8 cellular contexts compared by ENCODE assay signal in genomic region chr14:22871962-22872832, GRCh38. TPM values are rescaled to one million over a fixed set of nuclear protein-coding genes. Genes with fewer than 3 reads are reported as not detected.
DNase-seq lines count a peak whose midpoint lies in the region; ATAC-seq and TF ChIP-seq lines count a peak whose summit lies in the region.

No MANE protein-coding gene starts in this region.

- peaks cover 19% of the 10 kb centered on the region for H3K79me2 ChIP-seq in OCI-LY7 (ENCODE audit: insufficient read depth, low read depth, low read length)

- no peaks in the 10 kb centered on the region for H3K9me2 ChIP-seq in OCI-LY7 (ENCODE audit: insufficient read depth, low read length)

- H3K36me3 Mint-ChIP-seq in natural killer cell treated with Interleukin-12 subunit alpha and Interleukin-12 subunit beta and Interleukin-15 and Interleukin-18, amount 100 ng/mL, for 72 hours = peaks cover 4% of the 10 kb centered on the region
- peaks cover 15% of the 10 kb centered on the region for H3K36me3 Mint-ChIP-seq in stimulated activated naive CD8-positive, alpha-beta T cell treated with anti-CD3 and anti-CD28 coated beads, Interleukin-15, Interleukin-2, amounts not matched to agents 100 ng/mL and 50 ng/mL, for 24 hours (ENCODE audit: low read depth)

- H3K27ac ChIP-seq in OCI-LY7 (ENCODE audit: low read depth, low read length, poor library complexity, severe bottlenecking) = peak overlapping the region; percentile 93

- TF ChIP-seq CTCF in OCI-LY7 (conservative IDR thresholded peaks at IDR 0.05; ENCODE audit: low read length) (peak; percentile 98), fibroblast of mammary gland (conservative IDR thresholded peaks at IDR 0.05; ENCODE audit: control insufficient read depth, insufficient read depth, low read depth, low read length) (peak; percentile 96)

- peak overlapping the region; percentile 96 for H3K4me2 ChIP-seq in OCI-LY7 (ENCODE audit: low read length)

- H3K9me3 Mint-ChIP-seq in natural killer cell treated with Interleukin-12 subunit alpha and Interleukin-12 subunit beta and Interleukin-15 and Interleukin-18, amount 100 ng/mL, for 72 hours = no peaks in the 10 kb centered on the region
- H3K9me3 Mint-ChIP-seq in stimulated activated naive CD8-positive, alpha-beta T cell treated with anti-CD3 and anti-CD28 coated beads, Interleukin-15, Interleukin-2, amounts not matched to agents 100 ng/mL and 50 ng/mL, for 24 hours = no peaks in the 10 kb centered on the region

- H3K9me3 ChIP-seq in OCI-LY7 (ENCODE audit: low read length) = no peaks in the 10 kb centered on the region

- peak overlapping the region; percentile 95 to 97 for H3K27ac Mint-ChIP-seq in natural killer cell treated with Interleukin-12 subunit alpha and Interleukin-12 subunit beta and Interleukin-15 and Interleukin-18, amount 100 ng/mL, for 72 hours
- peak overlapping the region; percentile 96 for H3K27ac Mint-ChIP-seq in stimulated activated naive CD8-positive, alpha-beta T cell treated with anti-CD3 and anti-CD28 coated beads, Interleukin-15, Interleukin-2, amounts not matched to agents 100 ng/mL and 50 ng/mL, for 24 hours

- peaks cover 42% of the 10 kb centered on the region for H3K36me3 ChIP-seq in OCI-LY7 (ENCODE audit: insufficient read depth, low read length)

- H3K4me3 ChIP-seq in OCI-LY7 (ENCODE audit: low read depth, low read length, poor library complexity, severe bottlenecking) = peak overlapping the region; percentile 86
- H3K4me3 ChIP-seq in fibroblast of mammary gland (ENCODE audit: control insufficient read depth, low read depth, low read length) = peak overlapping the region; percentile 79

- H3K4me3 Mint-ChIP-seq in natural killer cell treated with Interleukin-12 subunit alpha and Interleukin-12 subunit beta and Interleukin-15 and Interleukin-18, amount 100 ng/mL, for 72 hours = peak overlapping the region; percentile 90
- H3K4me3 Mint-ChIP-seq in stimulated activated naive CD8-positive, alpha-beta T cell treated with anti-CD3 and anti-CD28 coated beads, Interleukin-15, Interleukin-2, amounts not matched to agents 100 ng/mL and 50 ng/mL, for 24 hours = peak overlapping the region; percentile 91

- intact Hi-C loops in OCI-LY7 (cut with micrococcal nuclease; ENCODE audit: unreplicated experiment) = loop anchor here (1.0 to 5.0 kb wide), 6 partner anchors 15 to 480 kb away; partner anchors contain the start of gene RBM23

- ATAC-seq in GM19452 (IDR thresholded peaks at IDR 0.05; ENCODE audit: unreplicated experiment) = peak; percentile 24
- ATAC-seq in natural killer cell treated with Interleukin-12 subunit alpha and Interleukin-12 subunit beta and Interleukin-15 and Interleukin-18, amount 100 ng/mL, for 72 hours = peak; percentile 50 to 59

- H3K27me3 Mint-ChIP-seq in natural killer cell treated with Interleukin-12 subunit alpha and Interleukin-12 subunit beta and Interleukin-15 and Interleukin-18, amount 100 ng/mL, for 72 hours = no peaks in the 10 kb centered on the region
- no peaks in the 10 kb centered on the region for H3K27me3 Mint-ChIP-seq in stimulated activated naive CD8-positive, alpha-beta T cell treated with anti-CD3 and anti-CD28 coated beads, Interleukin-15, Interleukin-2, amounts not matched to agents 100 ng/mL and 50 ng/mL, for 24 hours

- peaks cover 18 to 20% of the 10 kb centered on the region in 2 donors for H3K4me1 Mint-ChIP-seq in natural killer cell treated with Interleukin-12 subunit alpha and Interleukin-12 subunit beta and Interleukin-15 and Interleukin-18, amount 100 ng/mL, for 72 hours (ENCODE audit: low read depth in 2 of 2)
- H3K4me1 Mint-ChIP-seq in stimulated activated naive CD8-positive, alpha-beta T cell treated with anti-CD3 and anti-CD28 coated beads, Interleukin-15, Interleukin-2, amounts not matched to agents 100 ng/mL and 50 ng/mL, for 24 hours (ENCODE audit: low read depth) = peaks cover 33% of the 10 kb centered on the region

- POLR2A ChIA-PET in OCI-LY7 (lab: Charles Lee) = interaction anchor here (0.6 to 5.5 kb wide), 19 partner anchors 11 to 137 kb away, joined by 3 to 65 read pairs (median 4); partner anchors contain the start of genes OXA1L, RBM23 and REM2

- H3K4me1 ChIP-seq in OCI-LY7 (ENCODE audit: insufficient read depth, low read length, poor library complexity, severe bottlenecking) = peaks cover 31% of the 10 kb centered on the region

- CTCF ChIA-PET in OCI-LY7 (lab: Charles Lee; ENCODE audit: unreplicated experiment) = interaction anchor here (0.6 to 2.9 kb wide), 7 partner anchors 12 to 195 kb away, joined by 3 to 11 read pairs (median 4); no protein-coding TSS in a partner anchor

- no peaks in the 10 kb centered on the region for H4K20me1 ChIP-seq in OCI-LY7 (ENCODE audit: insufficient read depth, low read length)

- BruUV-seq in OCI-LY7 (replicated peaks; lab: Mats Ljungman, UMichigan) = no TSS peak

- peak overlapping the region; percentile 11; the same call in 1 of the 2 replicates for H2AFZ ChIP-seq in OCI-LY7 (ENCODE audit: low read length)

- DNase-seq in CMK (ENCODE audit: low read depth) (peak; percentile 78), HUDEP-2 (lab: John Stamatoyannopoulos, UW; ENCODE audit: unreplicated experiment in 76 of 76) (peak in 57 of 76 experiments; percentile 4 to 64 (median 43)), OCI-LY7 (ENCODE audit: low spot score) (peak; percentile 80), activated T-helper 1 cell treated with Interleukin-2 at 50 U/mL for 16 hours (ENCODE audit: low read depth) (peak; percentile 52), fibroblast of mammary gland (ENCODE audit: low read depth) (peak; percentile 78)
- peak; percentile 77 for DNase-seq in natural killer cell treated with Interleukin-12 subunit alpha and Interleukin-12 subunit beta and Interleukin-15 and Interleukin-18, amount 100 ng/mL, for 72 hours (ENCODE audit: low spot score)

RNA-seq across cellular contexts. Expression of gene LRP10, which starts 0.7 kb away (rescaled TPM):
- 19.0 and 25.5 TPM in 2 replicates for total RNA-seq in OCI-LY7 (2014; rRNA removed; shearing (Covaris generic))
- 53.3 and 55.1 TPM in 2 replicates for total RNA-seq in OCI-LY7 (2022)
- total RNA-seq in natural killer cell treated with Interleukin-12 subunit alpha and Interleukin-12 subunit beta and Interleukin-15 and Interleukin-18, amount 100 ng/mL, for 72 hours = 10 to 100 TPM; 53.4 to 60.4 TPM

RNA-seq across cellular contexts. Expression of gene REM2, which starts 10.8 kb away (rescaled TPM):
- 1.1 and 5.7 TPM in 2 replicates for total RNA-seq in OCI-LY7 (2014; rRNA removed; shearing (Covaris generic))
- 1.5 and 2.1 TPM in 2 replicates for total RNA-seq in OCI-LY7 (2022)
- under 1 TPM in 1 of 2 donors, not detected in 1; 0.43 TPM for total RNA-seq in natural killer cell treated with Interleukin-12 subunit alpha and Interleukin-12 subunit beta and Interleukin-15 and Interleukin-18, amount 100 ng/mL, for 72 hours

RNA-seq across cellular contexts. Expression of gene MMP14, which starts 35.8 kb away (rescaled TPM):
- total RNA-seq in OCI-LY7 (2014; rRNA removed; shearing (Covaris generic)) = 2.8 TPM in 2 replicates
- 9.0 and 11.9 TPM in 2 replicates for total RNA-seq in OCI-LY7 (2022)
- total RNA-seq in natural killer cell treated with Interleukin-12 subunit alpha and Interleukin-12 subunit beta and Interleukin-15 and Interleukin-18, amount 100 ng/mL, for 72 hours = 1 to 10 TPM; 3.7 to 8.0 TPM

RNA-seq across cellular contexts. Expression of gene MRPL52, which starts 42.5 kb away (rescaled TPM):
- total RNA-seq in OCI-LY7 (2014; rRNA removed; shearing (Covaris generic)) = 100 and 126 TPM in 2 replicates
- total RNA-seq in OCI-LY7 (2022) = 164 and 181 TPM in 2 replicates
- total RNA-seq in natural killer cell treated with Interleukin-12 subunit alpha and Interleukin-12 subunit beta and Interleukin-15 and Interleukin-18, amount 100 ng/mL, for 72 hours = 100 to 1,000 TPM; 116 to 134 TPM

RNA-seq across cellular contexts. Expression of gene RBM23, which starts 46.8 kb away (rescaled TPM):
- 81.0 and 106 TPM in 2 replicates for total RNA-seq in OCI-LY7 (2014; rRNA removed; shearing (Covaris generic))
- 90.1 and 91.0 TPM in 2 replicates for total RNA-seq in OCI-LY7 (2022)
- total RNA-seq in natural killer cell treated with Interleukin-12 subunit alpha and Interleukin-12 subunit beta and Interleukin-15 and Interleukin-18, amount 100 ng/mL, for 72 hours = 10 to 100 TPM; 88.2 to 94.1 TPM

Comparison
In these comparisons a context has a peak if more than half of its experiments do, and no peak if none do; other contexts are left out.
1. Peak in every context shown above with its lines: DNase-seq, ATAC-seq, H3K4me3 ChIP-seq and H3K27ac ChIP-seq.